ENCODE assay signal across 8 cellular contexts in genomic region chr5:146340260-146341081, GRCh38. TPM values are rescaled to one million over a fixed set of nuclear protein-coding genes. Genes with fewer than 3 reads are reported as not detected.
DNase-seq lines count a peak whose midpoint lies in the region; ATAC-seq and TF ChIP-seq lines count a peak whose summit lies in the region.

No MANE protein-coding gene starts in this region.

- no peaks in the 10 kb centered on the region for H3K4me1 ChIP-seq in HEK293 (ENCODE audit: control insufficient read depth, insufficient read depth, low read length)

- peaks cover 84% of the 10 kb centered on the region for H3K27me3 Mint-ChIP-seq in activated CD4-positive, alpha-beta memory T cell treated with anti-CD3 and anti-CD28 coated beads for 36 hours

- H3K9me3 ChIP-seq in HEK293 (ENCODE audit: control insufficient read depth, insufficient read depth, low read depth, low read length) = no peaks in the 10 kb centered on the region

- intact Hi-C loops in activated CD4-positive, alpha-beta memory T cell treated with anti-CD3 and anti-CD28 coated beads for 36 hours (cut with micrococcal nuclease) = no loop called here
- intact Hi-C loops in left ventricle myocardium superior (cut with micrococcal nuclease) = no loop called here

- ATAC-seq in left ventricle myocardium superior = peak; percentile 69
- no peak for ATAC-seq in GM21576 (IDR thresholded peaks at IDR 0.05; ENCODE audit: unreplicated experiment)
- no peak for ATAC-seq in GM21423 (IDR thresholded peaks at IDR 0.05; ENCODE audit: unreplicated experiment)

- no peaks in the 10 kb centered on the region for H3K9me3 Mint-ChIP-seq in activated CD4-positive, alpha-beta memory T cell treated with anti-CD3 and anti-CD28 coated beads for 36 hours

- CTCF ChIA-PET in HEK293 (lab: Yijun Ruan, JAX) = no interaction called here
- CTCF ChIA-PET in activated CD4-positive, alpha-beta memory T cell treated with anti-CD3 and anti-CD28 coated beads for 36 hours (lab: Charles Lee) = no interaction called here

- H3K36me3 ChIP-seq in HEK293 (ENCODE audit: control insufficient read depth in 2 of 2, insufficient read depth in 1 of 2, low read length in 2 of 2) = no peaks in the 10 kb centered on the region

- no peak overlapping the region for H3K27ac Mint-ChIP-seq in activated CD4-positive, alpha-beta memory T cell treated with anti-CD3 and anti-CD28 coated beads for 36 hours

- POLR2A ChIA-PET in HEK293 (lab: Yijun Ruan, JAX) = no interaction called here
- POLR2A ChIA-PET in activated CD4-positive, alpha-beta memory T cell treated with anti-CD3 and anti-CD28 coated beads for 36 hours (lab: Charles Lee) = no interaction called here

- H3K4me1 Mint-ChIP-seq in activated CD4-positive, alpha-beta memory T cell treated with anti-CD3 and anti-CD28 coated beads for 36 hours (ENCODE audit: low read depth) = peaks cover 10% of the 10 kb centered on the region

- peaks cover 3% of the 10 kb centered on the region for H3K36me3 Mint-ChIP-seq in activated CD4-positive, alpha-beta memory T cell treated with anti-CD3 and anti-CD28 coated beads for 36 hours

- no peak overlapping the region for H3K27ac ChIP-seq in HEK293 (ENCODE audit: extremely low read depth, low read depth, low read length)

- H3K4me3 Mint-ChIP-seq in activated CD4-positive, alpha-beta memory T cell treated with anti-CD3 and anti-CD28 coated beads for 36 hours = no peak overlapping the region

- DNase-seq in 8988T = peak; percentile 63
- peak; percentile 54 for DNase-seq in activated CD4-positive, alpha-beta memory T cell treated with anti-CD3 and anti-CD28 coated beads for 36 hours
- peak; percentile 73 for DNase-seq in left ventricle myocardium superior
- DNase-seq in smooth muscle cell of the brain vasculature (ENCODE audit: low read depth, low spot score) = peak; percentile 33
- no peak for DNase-seq in SHP77 (lab: John Stamatoyannopoulos, UW)

- H3K4me3 ChIP-seq in HEK293 (ENCODE audit: low read depth, low read length) = no peak overlapping the region

- TF ChIP-seq CTCF in HEK293 (tag by site-specific recombination; IDR thresholded peaks at IDR 0.05) = no peak

TF ChIP-seq in HEK293, 187 proteins besides CTCF, POLR2A, EP300 and RAD21:
- TF ChIP-seq REST (tag by site-specific recombination; IDR thresholded peaks at IDR 0.05) (peak; percentile 97), OVOL3 (tag by site-specific recombination; IDR thresholded peaks at IDR 0.05) (no peak)
TF ChIP-seq in HEK293: peak in this region for 1.

RNA-seq across cellular contexts. Expression of gene POU4F3, which starts 1.8 kb away (rescaled TPM):
- total RNA-seq in activated CD4-positive, alpha-beta memory T cell treated with anti-CD3 and anti-CD28 coated beads for 36 hours = not detected
- total RNA-seq in left ventricle myocardium superior = not detected

Comparison
In these comparisons a context has a peak if more than half of its experiments do, and no peak if none do; other contexts are left out.
1. DNase-seq: peak in 8988T (single experiment), activated CD4-positive, alpha-beta memory T cell treated with anti-CD3 and anti-CD28 coated beads for 36 hours (single experiment), left ventricle myocardium superior (single experiment) and smooth muscle cell of the brain vasculature (single experiment); none in SHP77 (0 of 2).